In genomic region chr5:2135833-2136232, GRCh38 we compare ENCODE assay signal across 20 cellular contexts.
"Had no signal": no experiment of that assay in that cellular context is flagged by ENCODE, and none has a peak within 500 bp of the region (broad histone marks: within the 10 kb centered on the region; RNA-seq: fewer than 3 reads in every experiment).

No MANE protein-coding gene starts in this region.

- ATAC-seq: effector memory CD8-positive, alpha-beta T cell; left colon; left ventricle myocardium superior; stimulated activated effector memory CD8-positive, alpha-beta T cell treated with anti-CD3 and anti-CD28 coated beads, Interleukin-12 subunit alpha, Interleukin-12 subunit beta, amount 100 ng/mL, for 72 hours had no signal

- H3K36me3 Mint-ChIP-seq: naive B cell had no signal

- H3K9me3 Mint-ChIP-seq: effector memory CD8-positive, alpha-beta T cell; stimulated activated naive CD8-positive, alpha-beta T cell treated with anti-CD3 and anti-CD28 coated beads, Interleukin-15, Interleukin-2, amounts not matched to agents 100 ng/mL and 50 ng/mL, for 24 hours had no signal

- H3K9me3 ChIP-seq: right atrium auricular region, tibial artery, upper lobe of left lung had no signal

- H3K4me3 ChIP-seq: lung, right atrium auricular region, smooth muscle cell, tibial artery, upper lobe of left lung had no signal

- H3K27ac Mint-ChIP-seq: dendritic cell treated with granulocyte-macrophage colony-stimulating factor and Interleukin-4, amounts not matched to agents 40 ng/mL and 50 ng/mL, for 4 days; effector memory CD8-positive, alpha-beta T cell; naive B cell; stimulated activated effector memory CD8-positive, alpha-beta T cell treated with anti-CD3 and anti-CD28 coated beads, Interleukin-12 subunit alpha, Interleukin-12 subunit beta, amount 100 ng/mL, for 72 hours; stimulated activated naive CD8-positive, alpha-beta T cell treated with anti-CD3 and anti-CD28 coated beads, Interleukin-15, Interleukin-2, amounts not matched to agents 100 ng/mL and 50 ng/mL, for 24 hours had no signal

- H3K27me3 Mint-ChIP-seq: dendritic cell treated with granulocyte-macrophage colony-stimulating factor and Interleukin-4, amounts not matched to agents 40 ng/mL and 50 ng/mL, for 4 days had no signal

- H3K36me3 ChIP-seq: right atrium auricular region, tibial artery, upper lobe of left lung had no signal

- H3K4me1 ChIP-seq: tibial artery, upper lobe of left lung had no signal

- DNase-seq: cerebellar nuclear complex; effector memory CD8-positive, alpha-beta T cell; erythroblast; foreskin melanocyte; hippocampal formation; left colon; left ventricle myocardium superior; mesenchymal stem cell; naive B cell; posterior cingulate gyrus; stimulated activated CD4-positive, alpha-beta T cell treated with anti-CD3 and anti-CD28 coated beads, Interleukin-4, amount 100 ng/mL, for 1 hour; stimulated activated CD8-positive, alpha-beta memory T cell treated with anti-CD3 and anti-CD28 coated beads, Interleukin-4, amount 100 ng/mL, for 48 hours; upper lobe of left lung had no signal

- H3K4me3 Mint-ChIP-seq: dendritic cell treated with granulocyte-macrophage colony-stimulating factor and Interleukin-4, amounts not matched to agents 40 ng/mL and 50 ng/mL, for 4 days; effector memory CD8-positive, alpha-beta T cell; naive B cell; stimulated activated effector memory CD8-positive, alpha-beta T cell treated with anti-CD3 and anti-CD28 coated beads, Interleukin-12 subunit alpha, Interleukin-12 subunit beta, amount 100 ng/mL, for 72 hours; stimulated activated naive CD8-positive, alpha-beta T cell treated with anti-CD3 and anti-CD28 coated beads, Interleukin-15, Interleukin-2, amounts not matched to agents 100 ng/mL and 50 ng/mL, for 24 hours had no signal

- H3K27me3 ChIP-seq: right atrium auricular region, tibial artery, upper lobe of left lung had no signal

- H3K27ac ChIP-seq: right atrium auricular region, tibial artery, upper lobe of left lung had no signal
